In genomic region chr20:43744121-43744520, GRCh38 we compare ENCODE assay signal across 1 cellular context.
TF ChIP-seq lines count a peak whose summit lies in the region.

No MANE protein-coding gene starts in this region.

TF ChIP-seq in SK-N-SH treated with all-trans-retinoic acid at 6 μM for 48 hours, 23 proteins besides CTCF, POLR2A, EP300 and RAD21 (continued from another document):
- no peak for TF ChIP-seq CREB5 (CRISPR knock-in tag; IDR thresholded peaks at IDR 0.05; ENCODE audit: low read depth)
- no peak for TF ChIP-seq SNAI2 (CRISPR knock-in tag; IDR thresholded peaks at IDR 0.05)
- TF ChIP-seq ISL1 (CRISPR knock-in tag; IDR thresholded peaks at IDR 0.05) = no peak
- no peak for TF ChIP-seq CSRNP3 (CRISPR knock-in tag; IDR thresholded peaks at IDR 0.05)
- TF ChIP-seq GLIS3 (CRISPR knock-in tag; IDR thresholded peaks at IDR 0.05) = no peak
- TF ChIP-seq ESRRG (CRISPR knock-in tag; IDR thresholded peaks at IDR 0.05) = no peak
